ENCODE assay signal across 1 cellular context in genomic region chr19:6754653-6755463, GRCh38.
TF ChIP-seq lines count a peak whose summit lies in the region.

No MANE protein-coding gene starts in this region.

TF ChIP-seq in HepG2, 621 proteins besides CTCF, POLR2A, EP300 and RAD21:
- TF ChIP-seq ZNF276 (CRISPR knock-in tag; IDR thresholded peaks at IDR 0.05; ENCODE audit: low read depth) (no peak), ZNF263 (CRISPR knock-in tag; IDR thresholded peaks at IDR 0.05) (peak; percentile 69), SMC3 (IDR thresholded peaks at IDR 0.05; ENCODE audit: low read length) (no peak)
